Comparison of ENCODE assay signal across 16 cellular contexts in the genomic region with DNA sequence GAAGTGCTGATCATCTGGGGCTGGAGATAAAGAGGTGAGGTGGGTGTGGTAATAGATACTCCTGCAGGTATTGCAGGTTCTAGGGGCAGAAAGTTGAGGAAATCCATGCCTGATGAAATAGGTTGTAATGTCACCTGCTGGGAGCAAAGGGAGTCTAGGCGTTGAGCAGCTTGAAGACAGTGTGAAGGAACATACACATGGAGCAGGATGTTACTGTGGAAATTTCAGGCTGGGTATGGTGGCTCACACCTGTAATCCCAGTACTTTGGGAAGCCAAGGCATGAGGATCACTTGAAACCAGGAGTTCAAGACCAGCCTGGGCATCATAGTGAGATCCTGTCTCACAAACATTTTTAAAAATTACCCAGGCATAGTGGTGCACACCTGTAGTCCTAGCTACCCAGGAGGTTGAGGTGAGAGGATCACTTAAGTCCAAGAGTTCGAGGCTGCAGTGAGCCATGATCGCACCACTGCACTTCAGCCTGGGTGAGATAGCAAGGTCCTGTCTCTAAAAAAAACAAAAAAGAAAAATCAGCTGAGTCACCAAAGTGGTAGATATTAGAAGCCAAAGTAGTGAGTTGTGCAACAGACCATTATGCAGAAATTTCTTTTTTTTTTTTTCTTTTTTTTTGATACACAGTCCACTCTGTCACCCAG. TPM values are rescaled to one million over a fixed set of nuclear protein-coding genes. Genes with fewer than 3 reads are reported as not detected.
DNase-seq lines count a peak whose midpoint lies in the region; ATAC-seq and TF ChIP-seq lines count a peak whose summit lies in the region.
"Had no signal": no experiment of that assay in that cellular context is flagged by ENCODE, and none has a peak within 500 bp of the region (broad histone marks: within the 10 kb centered on the region; RNA-seq: fewer than 3 reads in every experiment).

No MANE protein-coding gene starts in this region.

- no peak overlapping the region for H2BK15ac ChIP-seq in H9 (ENCODE audit: low read depth, low read length)

- H3K18ac ChIP-seq in H9 (ENCODE audit: insufficient read length, low read depth, low read length) = no peak overlapping the region

- peaks cover 28% of the 10 kb centered on the region for H3K4me1 Mint-ChIP-seq in osteocyte (ENCODE audit: unreplicated experiment)
- peaks cover 27 to 29% of the 10 kb centered on the region in 2 experiments for H3K4me1 Mint-ChIP-seq in H9

- TF ChIP-seq CTCF in epithelial cell of esophagus (IDR thresholded peaks at IDR 0.05; ENCODE audit: insufficient read depth, low read depth, low read length, missing control alignments) (no peak), osteocyte (IDR thresholded peaks at IDR 0.05) (no peak), lower lobe of right lung (IDR thresholded peaks at IDR 0.05) (no peak), H9 (conservative IDR thresholded peaks at IDR 0.05) (no peak)

- H3K9me3 ChIP-seq in lower lobe of right lung (no peaks in the 10 kb centered on the region), H9 (ENCODE audit: control insufficient read depth, low read depth, low read length) (no peaks in the 10 kb centered on the region)
- H3K9me3 ChIP-seq: Caco-2, ovary had no signal

- no peak overlapping the region for H3K27ac ChIP-seq in lower lobe of right lung
- H3K27ac ChIP-seq in H9 (ENCODE audit: insufficient read length, low read depth, low read length) = no peak overlapping the region
- H3K27ac ChIP-seq: ovary had no signal

- no peak overlapping the region for H3K56ac ChIP-seq in H9 (ENCODE audit: insufficient read length, low read depth, low read length)

- no peak overlapping the region for H3K23ac ChIP-seq in H9 (ENCODE audit: insufficient read length, low read depth, low read length)

- no peak overlapping the region for H2BK5ac ChIP-seq in H9 (ENCODE audit: insufficient read length, low read length)

- H4K8ac ChIP-seq in H9 (replicated peaks; ENCODE audit: insufficient read length, low read depth, low read length) = no peak overlapping the region

- no peak overlapping the region for H3K4ac ChIP-seq in H9 (ENCODE audit: low read depth, low read length)

- no peaks in the 10 kb centered on the region for H3K79me1 ChIP-seq in H9 (ENCODE audit: insufficient read depth, low read depth, low read length, poor library complexity, severe bottlenecking)

- no peak overlapping the region for H2BK120ac ChIP-seq in H9 (ENCODE audit: low read depth, low read length, poor library complexity, severe bottlenecking)

- intact Hi-C loops in lower lobe of right lung (cut with DNase I) = no loop called here

- H3K4me1 ChIP-seq in lower lobe of right lung (peaks cover 5% of the 10 kb centered on the region), H9 (ENCODE audit: insufficient read depth, low read length) (peaks cover 8% of the 10 kb centered on the region; the same call in 1 of the 2 replicates)
- H3K4me1 ChIP-seq: Caco-2 had no signal

- H3K36me3 Mint-ChIP-seq in osteocyte (ENCODE audit: unreplicated experiment) (no peaks in the 10 kb centered on the region), H9 (ENCODE audit: insufficient read depth in 1 of 3, low read depth in 3 of 3) (no peaks in the 10 kb centered on the region)
- H3K36me3 Mint-ChIP-seq: activated CD4-positive, alpha-beta memory T cell treated with anti-CD3 and anti-CD28 coated beads for 36 hours had no signal

- H3K27me3 Mint-ChIP-seq in osteocyte (ENCODE audit: unreplicated experiment) = no peaks in the 10 kb centered on the region
- no peaks in the 10 kb centered on the region for H3K27me3 Mint-ChIP-seq in H9 (ENCODE audit: low read depth)
- H3K27me3 Mint-ChIP-seq: activated CD4-positive, alpha-beta memory T cell treated with anti-CD3 and anti-CD28 coated beads for 36 hours had no signal

- no peak overlapping the region for H3K14ac ChIP-seq in H9 (ENCODE audit: insufficient read depth, low read length)

- H3K4me2 ChIP-seq in H9 (ENCODE audit: insufficient read depth, insufficient read length, low read length) = no peak overlapping the region

- H3K9ac ChIP-seq in H9 (ENCODE audit: extremely low read depth, insufficient read length, low read length) = no peak overlapping the region

- H3K36me3 ChIP-seq in lower lobe of right lung = no peaks in the 10 kb centered on the region
- H3K36me3 ChIP-seq: ovary had no signal

- no peak overlapping the region for H2BK20ac ChIP-seq in H9 (ENCODE audit: low read depth, low read length, poor library complexity, severe bottlenecking)

- no peak overlapping the region for H3K4me3 Mint-ChIP-seq in osteocyte (ENCODE audit: unreplicated experiment)
- no peak overlapping the region for H3K4me3 Mint-ChIP-seq in H9
- H3K4me3 Mint-ChIP-seq: activated CD4-positive, alpha-beta memory T cell treated with anti-CD3 and anti-CD28 coated beads for 36 hours had no signal

- no peak overlapping the region for H2AFZ ChIP-seq in H9 (ENCODE audit: low read length)

- H3K4me3 ChIP-seq in epithelial cell of esophagus (ENCODE audit: low read length) (no peak overlapping the region), lower lobe of right lung (no peak overlapping the region)
- H3K4me3 ChIP-seq: coronary artery, ovary had no signal

- H3K79me2 ChIP-seq in H9 (ENCODE audit: insufficient read depth, low read length) = no peaks in the 10 kb centered on the region

- no peaks in the 10 kb centered on the region for H3K23me2 ChIP-seq in H9 (ENCODE audit: insufficient read length, low read depth, low read length, poor library complexity, severe bottlenecking)

- H3K9me3 Mint-ChIP-seq in osteocyte (ENCODE audit: unreplicated experiment) (no peaks in the 10 kb centered on the region), H9 (peaks cover 0 to 4% of the 10 kb centered on the region in 2 experiments; a peak in 2 of 5 replicates)
- H3K9me3 Mint-ChIP-seq: activated CD4-positive, alpha-beta memory T cell treated with anti-CD3 and anti-CD28 coated beads for 36 hours had no signal

- peak; percentile 83 for DNase-seq in ELR (ENCODE audit: low read depth)
- DNase-seq in NOMO-1 treated with dmso at 0.1 percent for 144 hours (lab: John Stamatoyannopoulos, UW; ENCODE audit: unreplicated experiment) = peak; percentile 64
- DNase-seq in epithelial cell of esophagus (ENCODE audit: low read depth) = peak; percentile 46
- DNase-seq in osteocyte (ENCODE audit: extremely low spot score, unreplicated experiment) = peak; percentile 7
- DNase-seq in activated CD8-positive, alpha-beta memory T cell treated with anti-CD3 and anti-CD28 coated beads, Interleukin-2, amount 50 U/mL, for 4 hours = no peak
- no peak for DNase-seq in NCI-H1092 treated with DMSO at 0.1 percent for 48 hours (lab: John Stamatoyannopoulos, UW)
- no peak for DNase-seq in lower lobe of right lung
- DNase-seq in H9 = no peak
- DNase-seq: activated CD4-positive, alpha-beta memory T cell treated with anti-CD3 and anti-CD28 coated beads for 36 hours; NCI-H1436 treated with DMSO at 0.1 percent for 48 hours; NCI-H82; ovary; T-helper 1 cell had no signal

- ATAC-seq in lower lobe of right lung = no peak

- WGBS in H9 (ENCODE audit: extremely low coverage, insufficient read length, low lambda C conversion rate) = no CpG with 5 or more reads among the region's 3 CpGs

- no peaks in the 10 kb centered on the region for H4K20me1 ChIP-seq in H9 (ENCODE audit: control insufficient read depth, insufficient read depth, insufficient read length)

- H4K91ac ChIP-seq in H9 (ENCODE audit: insufficient read length, low read depth, low read length) = no peak overlapping the region

- H3T11ph ChIP-seq in H9 (ENCODE audit: low read length) = no peak overlapping the region

- H2AK5ac ChIP-seq in H9 (ENCODE audit: insufficient read length, low read length) = no peak overlapping the region

- no peak overlapping the region for H2BK12ac ChIP-seq in H9 (ENCODE audit: insufficient read length, low read depth, low read length)

- H4K5ac ChIP-seq in H9 (ENCODE audit: insufficient read length, low read depth, low read length) = no peak overlapping the region

- H3K27ac Mint-ChIP-seq in osteocyte (ENCODE audit: unreplicated experiment) (no peak overlapping the region), H9 (no peak overlapping the region)
- H3K27ac Mint-ChIP-seq: activated CD4-positive, alpha-beta memory T cell treated with anti-CD3 and anti-CD28 coated beads for 36 hours had no signal

- H3K27me3 ChIP-seq in lower lobe of right lung (ENCODE audit: low read depth) (no peaks in the 10 kb centered on the region), H9 (ENCODE audit: insufficient read depth, low read length) (no peaks in the 10 kb centered on the region)
- H3K27me3 ChIP-seq: ovary had no signal

RNA-seq across cellular contexts. Expression of a gene that starts 9.1 kb away (rescaled TPM):
- not detected in 2 replicates for total RNA-seq in osteocyte
- total RNA-seq in lower lobe of right lung = not detected
- not detected in 2 replicates for total RNA-seq in H9 (2021)
- total RNA-seq: activated CD4-positive, alpha-beta memory T cell treated with anti-CD3 and anti-CD28 coated beads for 36 hours; Caco-2; glomerular endothelial cell; ovary had no signal

RNA-seq across cellular contexts. Expression of a gene that starts 56.3 kb away (rescaled TPM):
- total RNA-seq in osteocyte (46.8 and 48.0 TPM in 2 replicates), lower lobe of right lung (66.2 TPM), H9 (2021) (96.1 and 97.9 TPM in 2 replicates)

RNA-seq across cellular contexts. Expression of a gene that starts 57.4 kb away (rescaled TPM):
- total RNA-seq in osteocyte = 27.8 and 28.8 TPM in 2 replicates
- 59.5 TPM for total RNA-seq in lower lobe of right lung
- total RNA-seq in H9 (2021) = 20.8 and 21.6 TPM in 2 replicates

Comparison
In these comparisons a context has a peak if more than half of its experiments do, and no peak if none do; other contexts are left out.
1. DNase-seq: peak in ELR (single experiment), NOMO-1 treated with dmso at 0.1 percent for 144 hours (single experiment), epithelial cell of esophagus (single experiment) and osteocyte (single experiment); none in activated CD8-positive, alpha-beta memory T cell treated with anti-CD3 and anti-CD28 coated beads, Interleukin-2, amount 50 U/mL, for 4 hours (single experiment), NCI-H1092 treated with DMSO at 0.1 percent for 48 hours (single experiment), lower lobe of right lung (single experiment) and H9 (single experiment).